8 cellular contexts compared by ENCODE assay signal in genomic region chr6:27503436-27504030, GRCh38.
DNase-seq lines count a peak whose midpoint lies in the region; ATAC-seq lines count a peak whose summit lies in the region.

No MANE protein-coding gene starts in this region.

- no peaks in the 10 kb centered on the region for H3K36me3 Mint-ChIP-seq in memory B cell

- H3K9me3 Mint-ChIP-seq in memory B cell, result no peaks in the 10 kb centered on the region

- ATAC-seq in HG02938 (IDR thresholded peaks at IDR 0.05; ENCODE audit: unreplicated experiment) (peak; percentile 34), memory B cell (ENCODE audit: low read depth) (peak; percentile 56)

- peaks cover 30% of the 10 kb centered on the region for H3K4me1 Mint-ChIP-seq in memory B cell

- peaks cover 7% of the 10 kb centered on the region for H3K27me3 Mint-ChIP-seq in memory B cell

- DNase-seq in GDM1 (lab: John Stamatoyannopoulos, UW), result peak; percentile 31
- peak; percentile 85 for DNase-seq in NCI-H748 (lab: John Stamatoyannopoulos, UW; ENCODE audit: unreplicated experiment)
- peak; percentile 73 to 75 for DNase-seq in activated CD4-positive, alpha-beta T cell treated with anti-CD3 and anti-CD28 coated beads, Interleukin-2, amount 50 U/mL, for 4 hours
- peak; percentile 67 for DNase-seq in effector CD4-positive, alpha-beta T cell
- peak; percentile 69 to 74 for DNase-seq in memory B cell (ENCODE audit: low spot score in 2 of 2)
- peak; percentile 70 for DNase-seq in stimulated activated CD8-positive, alpha-beta memory T cell treated with anti-CD3 and anti-CD28 coated beads, Interleukin-15, amount 100 ng/mL, for 24 hours (ENCODE audit: low read depth)
- no peak for DNase-seq in NCI-H128 (lab: John Stamatoyannopoulos, UW; ENCODE audit: unreplicated experiment)

- peak overlapping the region; percentile 94 for H3K27ac Mint-ChIP-seq in memory B cell

- H3K4me3 Mint-ChIP-seq in memory B cell, result peak overlapping the region; percentile 86
